In the genomic region with DNA sequence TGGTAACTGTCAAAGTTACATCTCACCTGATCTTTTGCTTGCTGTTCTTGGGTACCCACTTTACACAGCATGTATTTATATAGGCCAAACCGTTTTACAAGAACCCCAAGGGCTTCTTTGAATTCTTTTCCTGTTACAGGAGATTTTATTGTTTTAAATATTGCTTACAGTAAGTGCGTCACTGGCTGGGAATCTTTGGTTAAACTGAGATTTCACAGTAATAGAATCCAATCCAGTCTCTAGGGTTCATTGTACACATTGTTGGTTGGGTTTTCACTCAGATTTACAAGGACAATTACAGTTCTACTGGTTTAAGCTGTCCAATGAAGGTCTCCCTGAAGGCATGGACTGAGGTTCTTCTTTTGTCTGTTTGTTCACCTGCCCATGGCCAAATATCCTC, we compare ENCODE assay signal across 32 cellular contexts.
"Had no signal": no experiment of that assay in that cellular context is flagged by ENCODE, and none has a peak within 500 bp of the region (broad histone marks: within the 10 kb centered on the region; RNA-seq: fewer than 3 reads in every experiment).

No MANE protein-coding gene starts in this region.

- DNase-seq: activated CD4-positive, alpha-beta memory T cell treated with anti-CD3 and anti-CD28 coated beads for 36 hours; activated CD4-positive, alpha-beta T cell treated with anti-CD3 and anti-CD28 coated beads, Interleukin-2, amount 10 ng/mL, durations not matched to agents 24 days and 14 days; activated CD8-positive, alpha-beta memory T cell treated with anti-CD3 and anti-CD28 coated beads, Interleukin-2, amount 50 U/mL, for 4 hours; activated effector memory CD4-positive, alpha-beta T cell treated with anti-CD3 and anti-CD28 coated beads, Interleukin-2, amount 50 U/mL, for 16 hours; activated naive CD4-positive, alpha-beta T cell treated with anti-CD3 and anti-CD28 coated beads for 36 hours; activated naive CD8-positive, alpha-beta T cell treated with anti-CD3 and anti-CD28 coated beads for 36 hours; activated T-cell treated with anti-CD3 and anti-CD28 coated beads, Interleukin-2, amount 50 U/mL, for 1 hour; adrenal gland; aorta; body of pancreas; cerebellar nuclear complex; colonic mucosa; dorsolateral prefrontal cortex; effector memory CD4-positive, alpha-beta T cell; erythroblast; hippocampal formation; kidney; left colon; mesenchymal stem cell; posterior cingulate gyrus; right cardiac atrium; stimulated activated CD4-positive, alpha-beta T cell treated with anti-CD3 and anti-CD28 coated beads, Interleukin-12 subunit alpha, Interleukin-12 subunit beta, amount 100 ng/mL, for 4 hours; stimulated activated CD4-positive, alpha-beta T cell treated with anti-CD3 and anti-CD28 coated beads, Interleukin-4, amount 100 ng/mL, for 1 hour; stimulated activated naive CD8-positive, alpha-beta T cell treated with anti-CD3 and anti-CD28 coated beads, Interleukin-15, amount 100 ng/mL, for 72 hours; thyroid gland; upper lobe of left lung; WERI-Rb-1 had no signal

- H3K27ac ChIP-seq: adrenal gland, body of pancreas, cardiac muscle cell, colonic mucosa, dorsolateral prefrontal cortex, gastroesophageal sphincter, thyroid gland, upper lobe of left lung, vagina, WERI-Rb-1 had no signal

- H3K4me1 ChIP-seq: adrenal gland, body of pancreas, colonic mucosa, gastroesophageal sphincter, thyroid gland, upper lobe of left lung, vagina had no signal

- H3K36me3 ChIP-seq: adrenal gland, cardiac muscle cell, colonic mucosa, gastroesophageal sphincter, thyroid gland, upper lobe of left lung, vagina, WERI-Rb-1 had no signal

- H3K27me3 ChIP-seq: adrenal gland, body of pancreas, cardiac muscle cell, colonic mucosa, thyroid gland, upper lobe of left lung, vagina had no signal

- H3K4me3 ChIP-seq: adrenal gland, body of pancreas, cardiac muscle cell, colonic mucosa, dorsolateral prefrontal cortex, gastroesophageal sphincter, thyroid gland, upper lobe of left lung, vagina had no signal

- ATAC-seq: activated CD4-positive, CD25-positive, alpha-beta regulatory T cell treated with anti-CD3 and anti-CD28 coated beads, Interleukin-2, amount 50 U/mL, for 24 hours; body of pancreas; gastroesophageal sphincter; left colon; natural killer cell treated with Interleukin-12 subunit alpha and Interleukin-12 subunit beta and Interleukin-15 and Interleukin-18, amount 100 ng/mL, for 72 hours; right cardiac atrium; stimulated activated naive CD8-positive, alpha-beta T cell treated with anti-CD3 and anti-CD28 coated beads, Interleukin-15, amount 100 ng/mL, for 72 hours had no signal

- H3K9me3 ChIP-seq: adrenal gland, body of pancreas, colonic mucosa, gastroesophageal sphincter, thyroid gland, upper lobe of left lung, vagina had no signal
